Comparison of ENCODE assay signal across 9 cellular contexts in the genomic region with DNA sequence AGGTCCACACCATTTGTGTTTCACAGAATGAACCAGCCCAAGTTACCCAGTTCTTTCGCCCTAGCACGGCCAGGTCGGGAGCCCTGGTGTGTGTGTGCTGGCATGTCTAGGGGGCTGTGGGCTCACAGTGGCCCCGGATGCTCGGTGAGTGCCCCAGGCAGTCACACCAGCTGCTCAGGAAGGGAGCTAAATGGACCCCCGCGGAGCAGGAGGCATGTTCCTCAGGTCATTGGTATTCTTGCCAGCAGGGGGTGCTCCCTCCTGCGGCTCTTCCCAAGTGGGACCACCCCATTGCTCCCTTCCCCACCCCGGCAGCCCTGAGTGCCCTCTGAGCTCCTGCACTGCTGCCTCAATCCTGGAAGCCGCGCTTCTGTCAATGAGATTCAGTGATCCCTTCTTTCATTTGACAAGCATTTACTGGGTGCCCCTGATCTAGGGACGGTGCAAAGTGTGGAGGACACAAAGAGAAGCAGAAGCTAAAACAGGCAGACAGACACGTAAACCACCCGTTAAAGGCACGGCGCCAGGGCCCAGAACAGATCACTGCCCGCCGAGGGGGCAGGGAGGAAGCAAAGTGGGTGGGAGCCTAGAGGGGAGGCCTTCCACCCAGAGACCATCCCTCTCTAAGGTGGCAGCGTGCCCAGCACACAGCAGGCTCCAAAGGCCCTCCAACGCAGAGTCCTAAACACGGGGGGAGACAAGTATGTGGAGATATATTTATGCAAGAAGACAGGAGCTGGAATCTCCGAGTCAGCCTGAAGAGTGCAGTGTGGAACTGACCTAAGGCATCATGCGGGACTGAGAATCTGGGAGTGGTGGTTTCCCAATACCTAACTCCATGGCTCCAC. TPM values are rescaled to one million over a fixed set of nuclear protein-coding genes. Genes with fewer than 3 reads are reported as not detected.
DNase-seq lines count a peak whose midpoint lies in the region; ATAC-seq, FAIRE-seq and TF ChIP-seq lines count a peak whose summit lies in the region.
"Had no signal": no experiment of that assay in that cellular context is flagged by ENCODE, and none has a peak within 500 bp of the region (broad histone marks: within the 10 kb centered on the region; RNA-seq: fewer than 3 reads in every experiment).

No MANE protein-coding gene starts in this region.

- DNase-seq in COLO668 (lab: John Stamatoyannopoulos, UW; ENCODE audit: unreplicated experiment) (peak; percentile 48), mammary epithelial cell (no peak), lung microvascular endothelial cell (ENCODE audit: low read depth in 2 of 2) (peak; percentile 34 to 60), MV-4-11 (lab: John Stamatoyannopoulos, UW) (no peak), GM12892 (ENCODE audit: insufficient read length) (no peak), SKM-1 (lab: John Stamatoyannopoulos, UW; ENCODE audit: unreplicated experiment) (no peak), mucosa of descending colon (no peak)

- no peaks in the 10 kb centered on the region for H3K9me3 ChIP-seq in mammary epithelial cell (replicated peaks; ENCODE audit: insufficient read depth, low read length)
- H3K9me3 ChIP-seq in mucosa of descending colon, result no peaks in the 10 kb centered on the region

- no peak for ATAC-seq in mucosa of descending colon

- no peaks in the 10 kb centered on the region for H3K27me3 ChIP-seq in mammary epithelial cell (ENCODE audit: insufficient read depth, low read length)

- H3K27ac ChIP-seq in mammary epithelial cell (ENCODE audit: insufficient read depth, low read depth, low read length), result no peak overlapping the region
- H3K27ac ChIP-seq: KMS-11 had no signal

- H3K4me1 ChIP-seq in mammary epithelial cell (ENCODE audit: insufficient read depth, low read length) (no peaks in the 10 kb centered on the region), mucosa of descending colon (ENCODE audit: low read depth) (no peaks in the 10 kb centered on the region)

- no peak overlapping the region for H3K4me3 ChIP-seq in mammary epithelial cell (replicated peaks in 1 of 3; ENCODE audit: insufficient read depth in 1 of 3, low read depth in 2 of 3, low read length in 3 of 3)
- H3K4me3 ChIP-seq in mucosa of descending colon, result no peak overlapping the region

- peak; percentile 34; the same call in 1 of the 2 replicates for TF ChIP-seq RAD21 in Ishikawa (IDR thresholded peaks at IDR 0.05; ENCODE audit: low read depth)

- BruUV-seq in mammary epithelial cell (replicated peaks; lab: Mats Ljungman, UMichigan), result no TSS peak

- no peak overlapping the region for H3K4me2 ChIP-seq in mammary epithelial cell (ENCODE audit: insufficient read depth, low read depth, low read length)
- H3K4me2 ChIP-seq: KMS-11 had no signal

- H4K20me1 ChIP-seq in mammary epithelial cell (ENCODE audit: insufficient read depth, low read length), result no peaks in the 10 kb centered on the region

- 78% methylated on average over 12 of the region's 23 CpGs for WGBS in mammary epithelial cell (ENCODE audit: low coverage, missing lambda C conversion rate)

- H3K36me3 ChIP-seq in mammary epithelial cell (ENCODE audit: insufficient read depth, low read length) (peaks cover 18% of the 10 kb centered on the region), mucosa of descending colon (ENCODE audit: low read depth) (peaks cover 14% of the 10 kb centered on the region)

- intact Hi-C loops in mammary epithelial cell (cut with micrococcal nuclease) (loop anchor here (1.0 kb wide), 1 partner anchor 104 kb away; no protein-coding TSS in a partner anchor), mucosa of descending colon (cut with DNase I, micrococcal nuclease) (no loop called here)

- no peak for TF ChIP-seq POLR2A in GM12892 (IDR thresholded peaks at IDR 0.05; ENCODE audit: low read depth, low read length)

- dilution Hi-C loops in mammary epithelial cell (cut with HindIII; ENCODE audit: low sequenced_read_pairs), result no loop called here

- no peak overlapping the region for H2AFZ ChIP-seq in mammary epithelial cell (ENCODE audit: low read depth, low read length)

- CTCF ChIA-PET in mammary epithelial cell (lab: Charles Lee; ENCODE audit: low non-redundant PET), result no interaction called here

- in situ Hi-C loops in mammary epithelial cell (cut with MboI; ENCODE audit: low sequenced_read_pairs in 2 of 2), result no loop called here

- TF ChIP-seq EP300 in Ishikawa (IDR thresholded peaks at IDR 0.05; ENCODE audit: borderline replicate concordance), result no peak

- no peak overlapping the region for H3K9ac ChIP-seq in mammary epithelial cell (ENCODE audit: insufficient read depth, low read length)
- H3K9ac ChIP-seq: KMS-11 had no signal

- TF ChIP-seq CTCF in mammary epithelial cell (conservative IDR thresholded peaks at IDR 0.05 in 1 of 2, IDR thresholded peaks at IDR 0.05 in 1 of 2; ENCODE audit: extremely low read depth in 1 of 2, insufficient read depth in 1 of 2, low read depth in 1 of 2, low read length in 2 of 2) (peak; percentile 13 to 41), mucosa of descending colon (IDR thresholded peaks at IDR 0.05) (no peak)

- no peaks in the 10 kb centered on the region for H3K79me2 ChIP-seq in mammary epithelial cell (ENCODE audit: insufficient read depth, low read length)

- no peak for FAIRE-seq in GM12892 (lab: Jason Lieb, UNC)

TF ChIP-seq in Ishikawa, 13 proteins besides CTCF, POLR2A, EP300 and RAD21:
- TF ChIP-seq, protein P1, sequence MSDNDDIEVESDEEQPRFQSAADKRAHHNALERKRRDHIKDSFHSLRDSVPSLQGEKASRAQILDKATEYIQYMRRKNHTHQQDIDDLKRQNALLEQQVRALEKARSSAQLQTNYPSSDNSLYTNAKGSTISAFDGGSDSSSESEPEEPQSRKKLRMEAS (IDR thresholded peaks at IDR 0.05), result 0 out of 2 replicates have a peak, but pooled peaks have one; percentile 18
- TF ChIP-seq ZBTB7A (IDR thresholded peaks at IDR 0.05; ENCODE audit: low read depth), result peak; percentile 37; the same call in 1 of the 2 replicates
- TF ChIP-seq EGR1 (IDR thresholded peaks at IDR 0.05), result no peak
TF ChIP-seq in Ishikawa: peak in this region for 2.

RNA-seq across cellular contexts. Expression of a gene that starts 5.2 kb away (rescaled TPM):
- total RNA-seq in mammary epithelial cell (1 to 10 TPM; 1.2 TPM), lung microvascular endothelial cell (0.20 and 0.44 TPM in 2 replicates), mucosa of descending colon (1 to 10 TPM; 5.1 to 9.2 (median 7.1) TPM)
- 1.1 TPM for polyA plus RNA-seq in mammary epithelial cell
- polyA minus RNA-seq in mammary epithelial cell, result 1.2 TPM
- polyA plus RNA-seq in GM12892 (2012; ENCODE audit: missing spikeins), result 0.98 TPM

RNA-seq across cellular contexts. Expression of a gene that starts 32.1 kb away (rescaled TPM):
- total RNA-seq in mammary epithelial cell, result 10 to 100 TPM; 11.3 to 21.6 TPM
- polyA plus RNA-seq in mammary epithelial cell, result 6.4 TPM
- 2.6 TPM for polyA minus RNA-seq in mammary epithelial cell
- total RNA-seq in lung microvascular endothelial cell, result 5.2 and 6.2 TPM in 2 replicates
- 8.8 TPM for polyA plus RNA-seq in GM12892 (2012; ENCODE audit: missing spikeins)
- 10 to 100 TPM; 17.7 to 32.4 (median 22.6) TPM for total RNA-seq in mucosa of descending colon

Comparison
In these comparisons a context has a peak if more than half of its experiments do, and no peak if none do; other contexts are left out.
1. DNase-seq: peak in COLO668 (single experiment) and lung microvascular endothelial cell (2 of 2); none in mammary epithelial cell (single experiment), MV-4-11 (single experiment), GM12892 (single experiment), SKM-1 (single experiment) and mucosa of descending colon (0 of 3).